In the genomic region with DNA sequence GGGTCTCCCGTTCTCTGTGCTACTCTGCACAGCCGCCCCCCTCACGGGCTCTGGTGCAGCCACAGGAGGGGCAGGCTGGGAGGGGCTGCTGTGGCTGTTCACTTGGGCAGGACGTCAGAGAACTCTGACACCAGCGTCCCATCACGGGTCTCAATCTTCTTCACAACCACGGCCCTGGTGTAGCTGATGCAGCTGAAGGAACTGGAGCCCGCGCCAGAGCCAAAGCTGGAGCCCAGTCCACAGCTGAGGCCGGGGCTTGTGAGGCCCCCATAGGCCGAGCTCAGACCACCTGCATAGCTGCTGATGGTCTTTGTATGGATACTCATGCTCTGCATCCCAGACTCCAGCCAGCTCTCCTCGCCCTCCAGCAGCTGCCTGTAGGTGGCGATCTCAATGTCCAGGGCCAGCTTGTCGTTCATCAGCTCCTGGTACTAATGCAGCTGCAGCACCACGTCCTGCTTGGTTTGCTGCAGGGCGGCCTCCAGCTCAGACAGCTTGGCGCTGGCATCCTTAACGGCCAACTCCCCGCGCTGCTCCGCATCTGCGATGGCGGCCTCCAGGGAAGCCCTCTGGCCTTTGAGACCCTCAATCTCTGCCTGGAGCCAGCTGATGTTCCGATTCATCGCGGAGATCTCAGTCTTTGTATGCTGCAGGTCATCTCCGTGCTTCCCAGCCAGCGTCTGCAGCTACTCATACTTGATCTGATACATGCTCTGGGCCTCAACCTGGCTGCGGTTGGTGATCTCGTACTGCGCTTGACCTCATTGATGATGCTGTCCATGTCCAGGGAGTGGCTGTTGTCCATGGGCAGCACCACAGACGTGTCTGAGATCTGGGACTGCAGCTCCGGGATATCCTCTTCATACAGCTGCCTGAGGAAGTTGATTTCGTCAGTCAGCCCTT, we compare ENCODE assay signal across 9 cellular contexts. TPM values are rescaled to one million over a fixed set of nuclear protein-coding genes. Genes with fewer than 3 reads are reported as not detected.
DNase-seq lines count a peak whose midpoint lies in the region; TF ChIP-seq lines count a peak whose summit lies in the region.
"Had no signal": no experiment of that assay in that cellular context is flagged by ENCODE, and none has a peak within 500 bp of the region (broad histone marks: within the 10 kb centered on the region; RNA-seq: fewer than 3 reads in every experiment).

No MANE protein-coding gene starts in this region.

- no peaks in the 10 kb centered on the region for H3K9me3 Mint-ChIP-seq in osteocyte (ENCODE audit: unreplicated experiment)

- no peaks in the 10 kb centered on the region for H3K36me3 Mint-ChIP-seq in osteocyte (ENCODE audit: unreplicated experiment)

- in situ Hi-C loops in G401 (cut with HindIII; ENCODE audit: low sequenced_read_pairs) = no loop called here

- H3K4me3 ChIP-seq in fibroblast of mammary gland (ENCODE audit: control insufficient read depth, low read depth, low read length) (no peak overlapping the region), lower leg skin (ENCODE audit: low read depth, poor library complexity, severe bottlenecking) (no peak overlapping the region)
- H3K4me3 ChIP-seq: SK-N-MC had no signal

- no peak for TF ChIP-seq POLR2A in lower leg skin (IDR thresholded peaks at IDR 0.05)

- peaks cover 1% of the 10 kb centered on the region for H3K4me1 Mint-ChIP-seq in osteocyte (ENCODE audit: unreplicated experiment)

- no peak overlapping the region for H3K27ac Mint-ChIP-seq in osteocyte (ENCODE audit: unreplicated experiment)

- peaks cover 15% of the 10 kb centered on the region for H3K27me3 Mint-ChIP-seq in osteocyte (ENCODE audit: unreplicated experiment)

- 70 to 71% methylated on average over 27 to 32 of the region's 34 CpGs for WGBS in lower leg skin, 2 donors

- H3K4me3 Mint-ChIP-seq in osteocyte (ENCODE audit: unreplicated experiment) = no peak overlapping the region

- TF ChIP-seq CTCF in fibroblast of mammary gland (conservative IDR thresholded peaks at IDR 0.05; ENCODE audit: control insufficient read depth, insufficient read depth, low read depth, low read length) (peak; percentile 52), osteocyte (IDR thresholded peaks at IDR 0.05) (peak; percentile 63), lower leg skin (IDR thresholded peaks at IDR 0.05) (no peak)

- intact Hi-C loops in lower leg skin (cut with DNase I; ENCODE audit: low total_unique reads) = no loop called here

- DNase-seq in G401 (ENCODE audit: low spot score) (peak; percentile 29), NCI-H510A (lab: John Stamatoyannopoulos, UW) (peak; percentile 68), fibroblast of mammary gland (ENCODE audit: low read depth) (peak; percentile 43), osteocyte (ENCODE audit: extremely low spot score, unreplicated experiment) (no peak), NCI-H1417 (lab: John Stamatoyannopoulos, UW) (no peak), D341Med (ENCODE audit: low spot score) (no peak), lower leg skin (ENCODE audit: low spot score in 2 of 2) (no peak)
- no peak for DNase-seq in activated CD8-positive, alpha-beta memory T cell treated with anti-CD3 and anti-CD28 coated beads for 24 hours

RNA-seq across cellular contexts. Expression of a gene that starts 7.4 kb away (rescaled TPM):
- total RNA-seq in G401 (2014; rRNA removed; shearing (Covaris generic)) = 3.4 and 4.6 TPM in 2 replicates
- 3.9 and 4.7 TPM in 2 replicates for total RNA-seq in osteocyte
- total RNA-seq in lower leg skin = 1 to 10 TPM; 1.1 to 2.0 (median 1.5) TPM

RNA-seq across cellular contexts. Expression of a gene that starts 32.9 kb away (rescaled TPM):
- 116 and 163 TPM in 2 replicates for total RNA-seq in G401 (2014; rRNA removed; shearing (Covaris generic))
- total RNA-seq in osteocyte = 157 and 165 TPM in 2 replicates
- 100 to 1,000 TPM in 2 of 4 donors, 10 to 100 TPM in 2; 88.3 to 160 (median 122) TPM for total RNA-seq in lower leg skin

RNA-seq across cellular contexts. Expression of a gene that starts 53.0 kb away (rescaled TPM):
- total RNA-seq in G401 (2014; rRNA removed; shearing (Covaris generic)) = 27.7 and 39.4 TPM in 2 replicates
- total RNA-seq in osteocyte = 10.6 and 12.6 TPM in 2 replicates
- total RNA-seq in lower leg skin = 10 to 100 TPM; 15.6 to 21.8 (median 19.8) TPM

Comparison
In these comparisons a context has a peak if more than half of its experiments do, and no peak if none do; other contexts are left out.
1. DNase-seq: peak in G401 (single experiment), NCI-H510A (single experiment) and fibroblast of mammary gland (single experiment); none in osteocyte (single experiment), activated CD8-positive, alpha-beta memory T cell treated with anti-CD3 and anti-CD28 coated beads for 24 hours (single experiment), NCI-H1417 (0 of 3), D341Med (single experiment) and lower leg skin (0 of 2).
2. CTCF ChIP-seq: peak in fibroblast of mammary gland (single experiment) and osteocyte (single experiment); none in lower leg skin (0 of 3).